ENCODE assay signal across 8 cellular contexts in genomic region chr11:100932474-100933100, GRCh38.
A peak's percentile ranks its signal among the peaks of the same experiment; 100 is the strongest.
DNase-seq lines count a peak whose midpoint lies in the region; ATAC-seq and TF ChIP-seq lines count a peak whose summit lies in the region.

No MANE protein-coding gene starts in this region.

- H3K4me1 ChIP-seq in gastroesophageal sphincter, result no peaks in the 10 kb centered on the region
- no peaks in the 10 kb centered on the region for H3K4me1 ChIP-seq in uterus

- H3K27me3 ChIP-seq in gastroesophageal sphincter (no peaks in the 10 kb centered on the region), uterus (no peaks in the 10 kb centered on the region)

- ATAC-seq in HG03571 (IDR thresholded peaks at IDR 0.05; ENCODE audit: unreplicated experiment) (peak; percentile 44), gastroesophageal sphincter (no peak)

- peak; percentile 37 for DNase-seq in NCI-H82 (lab: John Stamatoyannopoulos, UW)
- DNase-seq in NCI-H82 treated with DMSO at 0.1 percent for 48 hours (lab: John Stamatoyannopoulos, UW; ENCODE audit: unreplicated experiment), result no peak
- peak; percentile 6 for DNase-seq in SHP77 treated with DMSO at 0.1 percent for 48 hours (lab: John Stamatoyannopoulos, UW)
- no peak for DNase-seq in uterus
- no peak for DNase-seq in activated gamma-delta T cell treated with Interleukin-2 at 50 U/mL for 16 hours
- no peak for DNase-seq in stimulated activated CD4-positive, alpha-beta T cell treated with anti-CD3 and anti-CD28 coated beads, Interleukin-1b, Interleukin-23, amount 100 ng/mL, for 48 hours

- H3K36me3 ChIP-seq in gastroesophageal sphincter (peaks cover 0 to 4% of the 10 kb centered on the region in 2 donors), uterus (no peaks in the 10 kb centered on the region)

- H3K27ac ChIP-seq in gastroesophageal sphincter (no peak overlapping the region), uterus (peak overlapping the region in 1 of 2 donors; percentile 2)

- 36 to 40% methylated on average over 3 of the region's 3 CpGs for WGBS in gastroesophageal sphincter (ENCODE audit: low coverage in 1 of 2), 2 donors

- H3K9me3 ChIP-seq in gastroesophageal sphincter (no peaks in the 10 kb centered on the region), uterus (no peaks in the 10 kb centered on the region)

- no peak for TF ChIP-seq EP300 in gastroesophageal sphincter (IDR thresholded peaks at IDR 0.05)

- TF ChIP-seq CTCF in gastroesophageal sphincter (IDR thresholded peaks at IDR 0.05) (peak in 3 of 4 experiments; percentile 22 to 36 (median 25)), uterus (IDR thresholded peaks at IDR 0.05) (peak; percentile 44 to 54 (median 48))

- TF ChIP-seq POLR2A in gastroesophageal sphincter (IDR thresholded peaks at IDR 0.05) (no peak), uterus (IDR thresholded peaks at IDR 0.05) (no peak)

- H3K4me3 ChIP-seq in gastroesophageal sphincter (no peak overlapping the region), uterus (no peak overlapping the region)

- intact Hi-C loops in uterus (cut with DNase I; ENCODE audit: low total_unique reads), result no loop called here

Comparison
In these comparisons a context has a peak if more than half of its experiments do, and no peak if none do; other contexts are left out.
1. DNase-seq: peak in NCI-H82 (single experiment) and SHP77 treated with DMSO at 0.1 percent for 48 hours (single experiment); none in NCI-H82 treated with DMSO at 0.1 percent for 48 hours (single experiment), uterus (0 of 2), activated gamma-delta T cell treated with Interleukin-2 at 50 U/mL for 16 hours (single experiment) and stimulated activated CD4-positive, alpha-beta T cell treated with anti-CD3 and anti-CD28 coated beads, Interleukin-1b, Interleukin-23, amount 100 ng/mL, for 48 hours (single experiment).